In genomic region chr7:151086802-151087246, GRCh38 we compare ENCODE assay signal across 8 cellular contexts. TPM values are rescaled to one million over a fixed set of nuclear protein-coding genes. Genes with fewer than 3 reads are reported as not detected.
A peak's percentile ranks its signal among the peaks of the same experiment; 100 is the strongest.
DNase-seq lines count a peak whose midpoint lies in the region; ATAC-seq, FAIRE-seq and TF ChIP-seq lines count a peak whose summit lies in the region.

No MANE protein-coding gene starts in this region.

- intact Hi-C loops in ovary (cut with DNase I), result loop anchor here in 1 of 4 donors (2.0 kb wide), 1 partner anchor 58 kb away; the partner anchor contains the start of gene ABCB8

- H3K9me3 ChIP-seq in AG04450 (ENCODE audit: control insufficient read depth, insufficient read depth, low read length), result no peaks in the 10 kb centered on the region; the same call in 1 of the 2 replicates
- H3K9me3 ChIP-seq in fibroblast of lung (ENCODE audit: control insufficient read depth, insufficient read depth, low read depth, low read length), result no peaks in the 10 kb centered on the region
- H3K9me3 ChIP-seq in ovary, result no peaks in the 10 kb centered on the region

- WGBS in ovary, 3 donors, result 0% methylated on average over 22 to 44 of the region's 56 CpGs

- no peak for TF ChIP-seq EP300 in ovary (IDR thresholded peaks at IDR 0.05)

- FAIRE-seq in GM19239 (lab: Jason Lieb, UNC), result no peak

- H3K4me1 ChIP-seq in fibroblast of lung (ENCODE audit: control insufficient read depth, extremely low read depth, insufficient read depth, low read length) (peaks cover 29% of the 10 kb centered on the region), ovary (ENCODE audit: insufficient read depth) (peaks cover 35% of the 10 kb centered on the region)

- DNase-seq in AG04450 (ENCODE audit: low read depth, low spot score) (no peak), GM19239 (ENCODE audit: insufficient read length, low spot score) (peak; percentile 48), WTC11 (ENCODE audit: low spot score) (peak; percentile 50), fibroblast of lung (ENCODE audit: low read depth in 2 of 2) (peak in 1 of 2 donors; percentile 37), ovary (peak in 1 of 5 donors; percentile 65), NCI-H510A treated with DMSO at 0.1 percent for 48 hours (lab: John Stamatoyannopoulos, UW) (no peak), cerebellar nuclear complex (lab: John Stamatoyannopoulos, UW) (no peak)

- H3K27ac Mint-ChIP-seq in WTC11, result no peak overlapping the region

- H3K4me3 ChIP-seq in AG04450 (ENCODE audit: low read depth, low read length) (peak overlapping the region; percentile 77), fibroblast of lung (replicated peaks in 1 of 4; ENCODE audit: control extremely low read depth in 1 of 4, insufficient read depth in 1 of 4, low read depth in 3 of 4, low read length in 4 of 4) (peak overlapping the region; percentile 67 to 96 (median 81)), ovary (peak overlapping the region; percentile 70)

- no peaks in the 10 kb centered on the region for H4K20me1 ChIP-seq in fibroblast of lung (ENCODE audit: control insufficient read depth, extremely low read depth, insufficient read depth, low read length)

- H3K27me3 Mint-ChIP-seq in WTC11 (ENCODE audit: low read depth), result peaks cover 18% of the 10 kb centered on the region

- H3K27me3 ChIP-seq in AG04450 (ENCODE audit: control insufficient read depth, insufficient read depth, low read length) (no peaks in the 10 kb centered on the region), fibroblast of lung (ENCODE audit: control insufficient read depth, insufficient read depth, low read length) (no peaks in the 10 kb centered on the region), ovary (no peaks in the 10 kb centered on the region)

- no peaks in the 10 kb centered on the region for H3K9me3 Mint-ChIP-seq in WTC11

- peaks cover 45% of the 10 kb centered on the region for H3K4me1 Mint-ChIP-seq in WTC11

- no peak for TF ChIP-seq POLR2A in ovary (IDR thresholded peaks at IDR 0.05)

- H3K27ac ChIP-seq in AG04450 (ENCODE audit: low read depth, low read length) (no peak overlapping the region), fibroblast of lung (ENCODE audit: insufficient read depth, low read length) (peak overlapping the region; percentile 88), ovary (peak overlapping the region; percentile 77 to 86)

- peaks cover 4% of the 10 kb centered on the region for H3K36me3 Mint-ChIP-seq in WTC11

- H3K4me2 ChIP-seq in fibroblast of lung (ENCODE audit: extremely low read depth, insufficient read depth, low read length), result peak overlapping the region; percentile 90

- peak overlapping the region; percentile 83 for H3K9ac ChIP-seq in fibroblast of lung (ENCODE audit: insufficient read depth, low read length)

- H2AFZ ChIP-seq in fibroblast of lung (ENCODE audit: low read length), result no peak overlapping the region

- TF ChIP-seq CTCF in AG04450 (IDR thresholded peaks at IDR 0.05; ENCODE audit: low read depth, low read length) (no peak), WTC11 (IDR thresholded peaks at IDR 0.05) (no peak), fibroblast of lung (conservative IDR thresholded peaks at IDR 0.05 in 1 of 2, IDR thresholded peaks at IDR 0.05 in 1 of 2; ENCODE audit: low read depth in 1 of 2, low read length in 2 of 2) (no peak), ovary (IDR thresholded peaks at IDR 0.05) (no peak)

- ATAC-seq in WTC11, result no peak
- ATAC-seq in HG03342 (IDR thresholded peaks at IDR 0.05; ENCODE audit: unreplicated experiment), result no peak

- H3K79me2 ChIP-seq in fibroblast of lung (ENCODE audit: control insufficient read depth, insufficient read depth, low read length), result peaks cover 58% of the 10 kb centered on the region

- peaks cover 4% of the 10 kb centered on the region for H3K36me3 ChIP-seq in fibroblast of lung (ENCODE audit: control insufficient read depth, insufficient read depth, low read length)
- H3K36me3 ChIP-seq in ovary, result no peaks in the 10 kb centered on the region

- H3K4me3 Mint-ChIP-seq in WTC11, result peak overlapping the region; percentile 67

- POLR2A ChIA-PET in AG04450 (lab: Yijun Ruan, JAX) (no interaction called here), WTC11 (lab: Charles Lee) (interaction anchor here (2.0 kb wide), 1 partner anchor 24 kb away, joined by 9 read pairs; no protein-coding TSS in a partner anchor)

- CTCF ChIA-PET in AG04450 (lab: Charles Lee) (interaction anchor here (8.9 kb wide), 1 partner anchor 24 kb away, joined by 86 read pairs; no protein-coding TSS in a partner anchor), WTC11 (lab: Charles Lee) (interaction anchor here (1.9 to 10.4 kb wide), 3 partner anchors 18 to 37 kb away, joined by 7 to 118 read pairs (median 7); no protein-coding TSS in a partner anchor)

TF ChIP-seq in WTC11, 78 proteins besides CTCF, POLR2A, EP300 and RAD21:
- TF ChIP-seq IRF1 (CRISPR knock-in tag; IDR thresholded peaks at IDR 0.05) (0 out of 2 replicates have a peak, but pooled peaks have one; percentile 30), KAT7 (CRISPR knock-in tag; IDR thresholded peaks at IDR 0.05; ENCODE audit: borderline replicate concordance) (0 out of 2 replicates have a peak, but pooled peaks have one; percentile 23), MYBL2 (CRISPR knock-in tag; IDR thresholded peaks at IDR 0.05) (no peak), FOXP4 (CRISPR knock-in tag; IDR thresholded peaks at IDR 0.05) (0 out of 2 replicates have a peak, but pooled peaks have one; percentile 22), ETV6 (CRISPR knock-in tag; IDR thresholded peaks at IDR 0.05) (peak; percentile 59; the same call in 1 of the 2 replicates)

RNA-seq across cellular contexts. Expression of gene AGAP3, which starts 0.5 kb away (rescaled TPM):
- polyA plus RNA-seq in AG04450 (2011; rRNA removed), result 41.6 and 44.6 TPM in 2 replicates
- polyA minus RNA-seq in AG04450 (2011; rRNA and poly(A)+ RNA removed), result 44.7 and 64.4 TPM in 2 replicates
- 107 to 163 TPM (median 113 TPM) in 3 replicates for total RNA-seq in WTC11 (2021)
- total RNA-seq in fibroblast of lung, result 34.2 and 44.9 TPM in 2 replicates
- 32.9 and 33.5 TPM in 2 replicates for polyA plus RNA-seq in fibroblast of lung
- 38.7 and 42.1 TPM in 2 replicates for polyA plus RNA-seq in fibroblast of lung (2012)
- polyA minus RNA-seq in fibroblast of lung (ENCODE audit: low replicate concordance), result 84.7 and 88.4 TPM in 2 replicates
- 100 to 1,000 TPM in 4 of 7 donors, 10 to 100 TPM in 3; 58.7 to 125 (median 101) TPM for total RNA-seq in ovary
- polyA plus RNA-seq in ovary, result 10 to 100 TPM; 22.3 to 77.4 TPM

RNA-seq across cellular contexts. Expression of gene TMUB1, which starts 3.5 kb away (rescaled TPM):
- polyA plus RNA-seq in AG04450 (2011; rRNA removed) (9.7 and 11.3 TPM in 2 replicates), fibroblast of lung (11.9 and 17.1 TPM in 2 replicates), ovary (10 to 100 TPM in 1 of 2 donors, 1 to 10 TPM in 1; 1.9 to 28.8 TPM)
- 2.3 and 3.9 TPM in 2 replicates for polyA minus RNA-seq in AG04450 (2011; rRNA and poly(A)+ RNA removed)
- total RNA-seq in WTC11 (2021) (61.3 to 72.8 TPM (median 62.5 TPM) in 3 replicates), fibroblast of lung (14.1 and 20.3 TPM in 2 replicates), ovary (10 to 100 TPM; 19.0 to 40.3 (median 33.8) TPM)
- polyA plus RNA-seq in fibroblast of lung (2012), result 28.8 and 39.7 TPM in 2 replicates
- polyA minus RNA-seq in fibroblast of lung (ENCODE audit: low replicate concordance), result 4.3 and 4.5 TPM in 2 replicates

RNA-seq across cellular contexts. Expression of gene FASTK, which starts 6.2 kb away (rescaled TPM):
- 44.1 and 59.9 TPM in 2 replicates for polyA plus RNA-seq in AG04450 (2011; rRNA removed)
- polyA minus RNA-seq in AG04450 (2011; rRNA and poly(A)+ RNA removed), result 45.5 and 61.4 TPM in 2 replicates
- 62.1 to 70.2 TPM (median 67.7 TPM) in 3 replicates for total RNA-seq in WTC11 (2021)
- 64.7 and 69.5 TPM in 2 replicates for total RNA-seq in fibroblast of lung
- polyA plus RNA-seq in fibroblast of lung, result 33.8 and 34.1 TPM in 2 replicates
- 51.1 and 54.7 TPM in 2 replicates for polyA plus RNA-seq in fibroblast of lung (2012)
- polyA minus RNA-seq in fibroblast of lung (ENCODE audit: low replicate concordance), result 95.5 and 104 TPM in 2 replicates
- 10 to 100 TPM; 58.0 to 93.3 (median 75.8) TPM for total RNA-seq in ovary
- polyA plus RNA-seq in ovary, result 10 to 100 TPM in 1 of 2 donors, 1 to 10 TPM in 1; 5.4 to 95.2 TPM

RNA-seq across cellular contexts. Expression of gene SLC4A2, which starts 27.4 kb away (rescaled TPM):
- 40.5 and 41.0 TPM in 2 replicates for polyA plus RNA-seq in AG04450 (2011; rRNA removed)
- polyA minus RNA-seq in AG04450 (2011; rRNA and poly(A)+ RNA removed), result 49.9 and 58.5 TPM in 2 replicates
- total RNA-seq in WTC11 (2021), result 131 to 164 TPM (median 131 TPM) in 3 replicates
- 56.0 and 61.8 TPM in 2 replicates for total RNA-seq in fibroblast of lung
- polyA plus RNA-seq in fibroblast of lung, result 30.5 and 54.1 TPM in 2 replicates
- polyA plus RNA-seq in fibroblast of lung (2012), result 84.2 and 121 TPM in 2 replicates
- polyA minus RNA-seq in fibroblast of lung (ENCODE audit: low replicate concordance), result 141 and 175 TPM in 2 replicates
- total RNA-seq in ovary, result 100 to 1,000 TPM in 4 of 7 donors, 10 to 100 TPM in 3; 55.6 to 127 (median 108) TPM
- 10 to 100 TPM; 10.5 to 53.2 TPM for polyA plus RNA-seq in ovary

RNA-seq across cellular contexts. Expression of gene CDK5, which starts 29.1 kb away (rescaled TPM):
- 23.8 and 27.2 TPM in 2 replicates for polyA plus RNA-seq in AG04450 (2011; rRNA removed)
- 26.2 and 30.3 TPM in 2 replicates for polyA minus RNA-seq in AG04450 (2011; rRNA and poly(A)+ RNA removed)
- 23.6 to 27.8 TPM (median 24.5 TPM) in 3 replicates for total RNA-seq in WTC11 (2021)
- total RNA-seq in fibroblast of lung, result 25.9 and 27.7 TPM in 2 replicates
- 15.1 and 24.7 TPM in 2 replicates for polyA plus RNA-seq in fibroblast of lung
- 11.6 and 21.9 TPM in 2 replicates for polyA plus RNA-seq in fibroblast of lung (2012)
- polyA minus RNA-seq in fibroblast of lung (ENCODE audit: low replicate concordance), result 36.4 and 43.2 TPM in 2 replicates
- 1 to 10 TPM; 2.7 to 5.9 (median 4.1) TPM for total RNA-seq in ovary
- polyA plus RNA-seq in ovary, result 1 to 10 TPM; 3.8 to 9.4 TPM

Comparison
In these comparisons a context has a peak if more than half of its experiments do, and no peak if none do; other contexts are left out.
1. DNase-seq: peak in GM19239 (single experiment) and WTC11 (single experiment); none in AG04450 (single experiment), NCI-H510A treated with DMSO at 0.1 percent for 48 hours (single experiment) and cerebellar nuclear complex (0 of 2).
2. Peak in every context shown above with its lines, with median percentiles within 50 percentile points of each other: H3K4me3 ChIP-seq.